Comparison of ENCODE assay signal across 18 cellular contexts in genomic region chr1:162248854-162249535, GRCh38.
A peak's percentile ranks its signal among the peaks of the same experiment; 100 is the strongest.
DNase-seq lines count a peak whose midpoint lies in the region; ATAC-seq, FAIRE-seq and TF ChIP-seq lines count a peak whose summit lies in the region.
"Had no signal": no experiment of that assay in that cellular context is flagged by ENCODE, and none has a peak within 500 bp of the region (broad histone marks: within the 10 kb centered on the region; RNA-seq: fewer than 3 reads in every experiment).

No MANE protein-coding gene starts in this region.

- H3K36me3 ChIP-seq in breast epithelium (no peaks in the 10 kb centered on the region), iPS-15b (ENCODE audit: control insufficient read depth, insufficient read depth, low read length) (no peaks in the 10 kb centered on the region), heart left ventricle (no peaks in the 10 kb centered on the region)
- H3K36me3 ChIP-seq: prostate gland, upper lobe of right lung had no signal

- no TSS peak for BruUV-seq in MCF 10A (replicated peaks; lab: Mats Ljungman, UMichigan)

- H3K27ac Mint-ChIP-seq in MCF 10A (ENCODE audit: low read depth, unreplicated experiment) = no peak overlapping the region

- intact Hi-C loops in breast epithelium (cut with DNase I; ENCODE audit: low total_unique reads) (no loop called here), MCF 10A (cut with micrococcal nuclease) (no loop called here), heart left ventricle (cut with DNase I) (no loop called here)

- CTCF ChIA-PET in MCF 10A (lab: Yijun Ruan, JAX) = interaction anchor here (0.5 to 1.1 kb wide), 4 partner anchors 27 to 187 kb away, joined by 3 read pairs; no protein-coding TSS in a partner anchor

- TF ChIP-seq CTCF in breast epithelium (IDR thresholded peaks at IDR 0.05) (no peak), MCF 10A (IDR thresholded peaks at IDR 0.05; ENCODE audit: unreplicated experiment) (no peak), astrocyte of the cerebellum (IDR thresholded peaks at IDR 0.05; ENCODE audit: low read depth, low read length, missing control alignments) (no peak), heart left ventricle (IDR thresholded peaks at IDR 0.05) (no peak)

- H3K27ac ChIP-seq in breast epithelium = peak overlapping the region; percentile 63 to 73
- no peak overlapping the region for H3K27ac ChIP-seq in heart left ventricle
- H3K27ac ChIP-seq: epithelial cell of prostate, hepatocyte, prostate gland, RWPE1, upper lobe of right lung had no signal

- H3K9me3 ChIP-seq in breast epithelium (no peaks in the 10 kb centered on the region), iPS-15b (ENCODE audit: control insufficient read depth, insufficient read depth, low read length) (no peaks in the 10 kb centered on the region), heart left ventricle (no peaks in the 10 kb centered on the region)
- H3K9me3 ChIP-seq: prostate gland, upper lobe of right lung had no signal

- no peaks in the 10 kb centered on the region for H3K9me3 Mint-ChIP-seq in MCF 10A (ENCODE audit: unreplicated experiment)
- H3K9me3 Mint-ChIP-seq in activated T-cell treated with anti-CD3 and anti-CD28 coated beads, Interleukin-2, amount 50 U/mL, for 4 hours = no peaks in the 10 kb centered on the region

- no peaks in the 10 kb centered on the region for H3K27me3 Mint-ChIP-seq in MCF 10A (ENCODE audit: insufficient read depth, unreplicated experiment)
- H3K27me3 Mint-ChIP-seq in activated T-cell treated with anti-CD3 and anti-CD28 coated beads, Interleukin-2, amount 50 U/mL, for 4 hours (ENCODE audit: low read depth) = no peaks in the 10 kb centered on the region

- in situ Hi-C loops in astrocyte of the cerebellum (cut with HindIII; ENCODE audit: low sequenced_read_pairs) = no loop called here

- DNase-seq in breast epithelium (ENCODE audit: low spot score in 2 of 2) (no peak), MCF 10A (ENCODE audit: unreplicated experiment) (no peak), astrocyte of the cerebellum (ENCODE audit: low read depth) (peak; percentile 52), H54 (ENCODE audit: insufficient read length, low spot score) (no peak), NK-92 (lab: John Stamatoyannopoulos, UW; ENCODE audit: unreplicated experiment) (no peak), heart left ventricle (no peak)
- DNase-seq in activated T-cell treated with anti-CD3 and anti-CD28 coated beads, Interleukin-2, amount 50 U/mL, for 4 hours = no peak
- DNase-seq: ACHN; activated CD4-positive, alpha-beta T cell treated with anti-CD3 and anti-CD28 coated beads, Interleukin-2, amount 50 U/mL, for 4 hours; NCI-H2171 treated with DMSO at 0.1 percent for 48 hours; stimulated activated CD4-positive, alpha-beta T cell treated with anti-CD3 and anti-CD28 coated beads, Interleukin-1b, Interleukin-23, amount 100 ng/mL, for 48 hours; T-helper 9 cell; upper lobe of right lung had no signal

- POLR2A ChIA-PET in MCF 10A (lab: Yijun Ruan, JAX) = interaction anchor here (0.7 kb wide), 1 partner anchor 870 kb away, joined by 3 read pairs; no protein-coding TSS in a partner anchor

- H3K4me1 ChIP-seq in breast epithelium (no peaks in the 10 kb centered on the region), iPS-15b (ENCODE audit: control insufficient read depth, insufficient read depth, low read length) (peaks cover 24% of the 10 kb centered on the region), heart left ventricle (peaks cover 0 to 7% (median 0%) of the 10 kb centered on the region in 12 donors)
- H3K4me1 ChIP-seq: prostate gland, upper lobe of right lung had no signal

- no peak for FAIRE-seq in H54 (lab: Jason Lieb, UNC)

- no peak for ATAC-seq in activated T-cell treated with anti-CD3 and anti-CD28 coated beads, Interleukin-2, amount 50 U/mL, for 4 hours
- no peak for ATAC-seq in heart left ventricle
- ATAC-seq: upper lobe of right lung had no signal

- H3K9ac ChIP-seq in iPS-15b (ENCODE audit: low read depth, low read length) = no peak overlapping the region

- TF ChIP-seq POLR2A in breast epithelium (IDR thresholded peaks at IDR 0.05) (no peak), H54 (IDR thresholded peaks at IDR 0.05; ENCODE audit: low read depth, low read length) (no peak), heart left ventricle (IDR thresholded peaks at IDR 0.05) (no peak)

- no peak overlapping the region for H3K4me3 ChIP-seq in breast epithelium
- H3K4me3 ChIP-seq in astrocyte of the cerebellum (ENCODE audit: low read depth, low read length) = no peak overlapping the region
- H3K4me3 ChIP-seq in iPS-15b (ENCODE audit: low read depth, low read length) = peak overlapping the region; percentile 23
- no peak overlapping the region for H3K4me3 ChIP-seq in heart left ventricle
- H3K4me3 ChIP-seq: hepatocyte, prostate gland, upper lobe of right lung had no signal

- H3K4me1 Mint-ChIP-seq in MCF 10A (ENCODE audit: insufficient read depth, unreplicated experiment) = no peaks in the 10 kb centered on the region
- no peaks in the 10 kb centered on the region for H3K4me1 Mint-ChIP-seq in activated T-cell treated with anti-CD3 and anti-CD28 coated beads, Interleukin-2, amount 50 U/mL, for 4 hours (ENCODE audit: low read depth)

- H3K4me3 Mint-ChIP-seq in MCF 10A (ENCODE audit: unreplicated experiment) = no peak overlapping the region
- no peak overlapping the region for H3K4me3 Mint-ChIP-seq in activated T-cell treated with anti-CD3 and anti-CD28 coated beads, Interleukin-2, amount 50 U/mL, for 4 hours

- no peaks in the 10 kb centered on the region for H3K36me3 Mint-ChIP-seq in MCF 10A (ENCODE audit: insufficient read depth, unreplicated experiment)
- H3K36me3 Mint-ChIP-seq in activated T-cell treated with anti-CD3 and anti-CD28 coated beads, Interleukin-2, amount 50 U/mL, for 4 hours (ENCODE audit: insufficient read depth) = no peaks in the 10 kb centered on the region

- 78 to 81% (median 79%) methylated on average over 3 of the region's 3 CpGs for whole genome bisulfite sequencing in heart left ventricle, 4 donors

- no peaks in the 10 kb centered on the region for H3K27me3 ChIP-seq in breast epithelium
- H3K27me3 ChIP-seq in iPS-15b (ENCODE audit: control insufficient read depth, insufficient read depth, low read length) = no peaks in the 10 kb centered on the region
- no peaks in the 10 kb centered on the region for H3K27me3 ChIP-seq in heart left ventricle
- H3K27me3 ChIP-seq: hepatocyte, upper lobe of right lung had no signal

Comparison
In these comparisons a context has a peak if more than half of its experiments do, and no peak if none do; other contexts are left out.
1. H3K27ac ChIP-seq: peak in breast epithelium (2 of 2); none in heart left ventricle (0 of 12).